Comparison of ENCODE assay signal across 1 cellular context in genomic region chr19:12701596-12702282, GRCh38.
TF ChIP-seq lines count a peak whose summit lies in the region.

No MANE protein-coding gene starts in this region.

TF ChIP-seq in GM23338, 12 proteins besides CTCF, POLR2A, EP300 and RAD21 (continued from another document):
- no peak for TF ChIP-seq ZNF462 (CRISPR knock-in tag; IDR thresholded peaks at IDR 0.05)
- no peak for TF ChIP-seq REST (IDR thresholded peaks at IDR 0.05; ENCODE audit: unreplicated experiment)
- TF ChIP-seq JUNB (IDR thresholded peaks at IDR 0.05; ENCODE audit: unreplicated experiment): no peak
- TF ChIP-seq POLR2AphosphoS5 (IDR thresholded peaks at IDR 0.05; ENCODE audit: low read depth): no peak
- TF ChIP-seq ETS1 (IDR thresholded peaks at IDR 0.05): no peak
